ENCODE assay signal across 1 cellular context in the genomic region with DNA sequence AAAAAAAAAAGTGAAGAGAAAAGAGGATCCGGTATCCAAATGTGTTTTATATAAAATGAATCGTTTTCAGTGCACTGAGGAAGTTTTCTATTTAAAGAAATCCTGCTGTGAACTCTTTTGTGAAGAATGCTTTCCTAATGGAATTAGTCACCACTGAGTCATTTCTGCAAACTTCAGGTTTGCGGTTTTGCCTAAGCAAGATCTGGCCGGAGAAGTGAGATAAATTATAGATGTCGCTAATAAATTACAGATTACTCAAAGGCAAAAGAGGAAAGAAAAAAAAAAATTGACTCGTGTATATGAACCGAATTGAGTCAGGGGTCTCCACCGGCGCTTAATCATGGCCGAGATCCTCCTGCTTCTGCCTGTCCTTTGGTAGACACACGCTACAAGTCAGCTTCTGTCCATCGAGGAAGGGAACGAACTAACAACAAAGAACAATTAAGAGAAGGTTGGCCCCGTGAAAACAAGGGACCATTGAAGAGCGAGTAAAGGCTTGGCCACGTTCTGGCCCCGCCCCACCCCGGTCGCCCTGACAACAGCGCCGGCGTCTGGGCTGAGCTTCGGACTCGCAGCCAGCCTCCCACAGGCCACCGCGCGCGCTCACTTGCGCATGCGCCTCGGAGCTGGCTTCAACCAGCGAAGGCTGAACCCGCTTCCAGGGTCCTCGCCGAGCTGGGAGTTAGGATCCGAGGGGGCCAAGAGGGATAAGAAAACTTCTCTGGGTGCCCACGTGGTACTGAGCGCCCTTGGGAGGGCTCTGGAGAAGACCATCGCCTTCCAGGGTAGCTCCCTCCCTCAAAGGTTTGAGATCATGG.
TF ChIP-seq lines count a peak whose summit lies in the region.

No MANE protein-coding gene starts in this region.

TF ChIP-seq in K562, 482 proteins besides CTCF, POLR2A, EP300 and RAD21 (continued from another document and continues in another):
- TF ChIP-seq, protein P1, sequence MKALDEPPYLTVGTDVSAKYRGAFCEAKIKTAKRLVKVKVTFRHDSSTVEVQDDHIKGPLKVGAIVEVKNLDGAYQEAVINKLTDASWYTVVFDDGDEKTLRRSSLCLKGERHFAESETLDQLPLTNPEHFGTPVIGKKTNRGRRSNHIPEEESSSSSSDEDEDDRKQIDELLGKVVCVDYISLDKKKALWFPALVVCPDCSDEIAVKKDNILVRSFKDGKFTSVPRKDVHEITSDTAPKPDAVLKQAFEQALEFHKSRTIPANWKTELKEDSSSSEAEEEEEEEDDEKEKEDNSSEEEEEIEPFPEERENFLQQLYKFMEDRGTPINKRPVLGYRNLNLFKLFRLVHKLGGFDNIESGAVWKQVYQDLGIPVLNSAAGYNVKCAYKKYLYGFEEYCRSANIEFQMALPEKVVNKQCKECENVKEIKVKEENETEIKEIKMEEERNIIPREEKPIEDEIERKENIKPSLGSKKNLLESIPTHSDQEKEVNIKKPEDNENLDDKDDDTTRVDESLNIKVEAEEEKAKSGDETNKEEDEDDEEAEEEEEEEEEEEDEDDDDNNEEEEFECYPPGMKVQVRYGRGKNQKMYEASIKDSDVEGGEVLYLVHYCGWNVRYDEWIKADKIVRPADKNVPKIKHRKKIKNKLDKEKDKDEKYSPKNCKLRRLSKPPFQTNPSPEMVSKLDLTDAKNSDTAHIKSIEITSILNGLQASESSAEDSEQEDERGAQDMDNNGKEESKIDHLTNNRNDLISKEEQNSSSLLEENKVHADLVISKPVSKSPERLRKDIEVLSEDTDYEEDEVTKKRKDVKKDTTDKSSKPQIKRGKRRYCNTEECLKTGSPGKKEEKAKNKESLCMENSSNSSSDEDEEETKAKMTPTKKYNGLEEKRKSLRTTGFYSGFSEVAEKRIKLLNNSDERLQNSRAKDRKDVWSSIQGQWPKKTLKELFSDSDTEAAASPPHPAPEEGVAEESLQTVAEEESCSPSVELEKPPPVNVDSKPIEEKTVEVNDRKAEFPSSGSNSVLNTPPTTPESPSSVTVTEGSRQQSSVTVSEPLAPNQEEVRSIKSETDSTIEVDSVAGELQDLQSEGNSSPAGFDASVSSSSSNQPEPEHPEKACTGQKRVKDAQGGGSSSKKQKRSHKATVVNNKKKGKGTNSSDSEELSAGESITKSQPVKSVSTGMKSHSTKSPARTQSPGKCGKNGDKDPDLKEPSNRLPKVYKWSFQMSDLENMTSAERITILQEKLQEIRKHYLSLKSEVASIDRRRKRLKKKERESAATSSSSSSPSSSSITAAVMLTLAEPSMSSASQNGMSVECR (CRISPR knock-in tag; IDR thresholded peaks at IDR 0.05) = 0 out of 2 replicates have a peak, but pooled peaks have one; percentile 44
- TF ChIP-seq FOXJ3 (CRISPR knock-in tag; IDR thresholded peaks at IDR 0.05) = no peak
- peak; percentile 77 for TF ChIP-seq HNRNPLL (IDR thresholded peaks at IDR 0.05; ENCODE audit: low read depth, low read length, poor library complexity, severe bottlenecking)
- TF ChIP-seq ARHGAP35 (IDR thresholded peaks at IDR 0.05; ENCODE audit: partially characterized antibody) = no peak
- no peak for TF ChIP-seq MTA2 (IDR thresholded peaks at IDR 0.05; ENCODE audit: low read depth)
- TF ChIP-seq, protein P2, sequence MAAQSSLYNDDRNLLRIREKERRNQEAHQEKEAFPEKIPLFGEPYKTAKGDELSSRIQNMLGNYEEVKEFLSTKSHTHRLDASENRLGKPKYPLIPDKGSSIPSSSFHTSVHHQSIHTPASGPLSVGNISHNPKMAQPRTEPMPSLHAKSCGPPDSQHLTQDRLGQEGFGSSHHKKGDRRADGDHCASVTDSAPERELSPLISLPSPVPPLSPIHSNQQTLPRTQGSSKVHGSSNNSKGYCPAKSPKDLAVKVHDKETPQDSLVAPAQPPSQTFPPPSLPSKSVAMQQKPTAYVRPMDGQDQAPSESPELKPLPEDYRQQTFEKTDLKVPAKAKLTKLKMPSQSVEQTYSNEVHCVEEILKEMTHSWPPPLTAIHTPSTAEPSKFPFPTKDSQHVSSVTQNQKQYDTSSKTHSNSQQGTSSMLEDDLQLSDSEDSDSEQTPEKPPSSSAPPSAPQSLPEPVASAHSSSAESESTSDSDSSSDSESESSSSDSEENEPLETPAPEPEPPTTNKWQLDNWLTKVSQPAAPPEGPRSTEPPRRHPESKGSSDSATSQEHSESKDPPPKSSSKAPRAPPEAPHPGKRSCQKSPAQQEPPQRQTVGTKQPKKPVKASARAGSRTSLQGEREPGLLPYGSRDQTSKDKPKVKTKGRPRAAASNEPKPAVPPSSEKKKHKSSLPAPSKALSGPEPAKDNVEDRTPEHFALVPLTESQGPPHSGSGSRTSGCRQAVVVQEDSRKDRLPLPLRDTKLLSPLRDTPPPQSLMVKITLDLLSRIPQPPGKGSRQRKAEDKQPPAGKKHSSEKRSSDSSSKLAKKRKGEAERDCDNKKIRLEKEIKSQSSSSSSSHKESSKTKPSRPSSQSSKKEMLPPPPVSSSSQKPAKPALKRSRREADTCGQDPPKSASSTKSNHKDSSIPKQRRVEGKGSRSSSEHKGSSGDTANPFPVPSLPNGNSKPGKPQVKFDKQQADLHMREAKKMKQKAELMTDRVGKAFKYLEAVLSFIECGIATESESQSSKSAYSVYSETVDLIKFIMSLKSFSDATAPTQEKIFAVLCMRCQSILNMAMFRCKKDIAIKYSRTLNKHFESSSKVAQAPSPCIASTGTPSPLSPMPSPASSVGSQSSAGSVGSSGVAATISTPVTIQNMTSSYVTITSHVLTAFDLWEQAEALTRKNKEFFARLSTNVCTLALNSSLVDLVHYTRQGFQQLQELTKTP (IDR thresholded peaks at IDR 0.05; ENCODE audit: low read depth in 1 of 2, partially characterized antibody in 2 of 2) = peak in 1 of 2 experiments; percentile 43
- TF ChIP-seq DACH1 (IDR thresholded peaks at IDR 0.05; ENCODE audit: partially characterized antibody) = peak; percentile 88
- TF ChIP-seq ZNF561 (CRISPR knock-in tag; conservative IDR thresholded peaks at IDR 0.05) = no peak
- no peak for TF ChIP-seq RNF2 (IDR thresholded peaks at IDR 0.05)
- no peak for TF ChIP-seq CBX8 (IDR thresholded peaks at IDR 0.05; ENCODE audit: borderline replicate concordance, extremely low read depth, low read depth, low read length, poor library complexity, severe bottlenecking)
- TF ChIP-seq STAT5A (IDR thresholded peaks at IDR 0.05; ENCODE audit: borderline replicate concordance, low read length) = 0 out of 2 replicates have a peak, but pooled peaks have one; percentile 18
- no peak for TF ChIP-seq NFIX (CRISPR knock-in tag; IDR thresholded peaks at IDR 0.05; ENCODE audit: low read depth)
- TF ChIP-seq, protein P3, sequence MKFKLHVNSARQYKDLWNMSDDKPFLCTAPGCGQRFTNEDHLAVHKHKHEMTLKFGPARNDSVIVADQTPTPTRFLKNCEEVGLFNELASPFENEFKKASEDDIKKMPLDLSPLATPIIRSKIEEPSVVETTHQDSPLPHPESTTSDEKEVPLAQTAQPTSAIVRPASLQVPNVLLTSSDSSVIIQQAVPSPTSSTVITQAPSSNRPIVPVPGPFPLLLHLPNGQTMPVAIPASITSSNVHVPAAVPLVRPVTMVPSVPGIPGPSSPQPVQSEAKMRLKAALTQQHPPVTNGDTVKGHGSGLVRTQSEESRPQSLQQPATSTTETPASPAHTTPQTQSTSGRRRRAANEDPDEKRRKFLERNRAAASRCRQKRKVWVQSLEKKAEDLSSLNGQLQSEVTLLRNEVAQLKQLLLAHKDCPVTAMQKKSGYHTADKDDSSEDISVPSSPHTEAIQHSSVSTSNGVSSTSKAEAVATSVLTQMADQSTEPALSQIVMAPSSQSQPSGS (CRISPR knock-in tag; IDR thresholded peaks at IDR 0.05) = no peak
- no peak for TF ChIP-seq ZNF121 (CRISPR knock-in tag; conservative IDR thresholded peaks at IDR 0.05)
- no peak for TF ChIP-seq HEY1 (CRISPR knock-in tag; IDR thresholded peaks at IDR 0.05; ENCODE audit: borderline replicate concordance)
- peak; percentile 95 for TF ChIP-seq JUND (IDR thresholded peaks at IDR 0.05; ENCODE audit: borderline replicate concordance, low read depth, low read length)
- peak; percentile 95 for TF ChIP-seq JUND (tag; IDR thresholded peaks at IDR 0.05; ENCODE audit: borderline replicate concordance, low read depth, low read length)
- peak; percentile 98 for TF ChIP-seq RBM22 (IDR thresholded peaks at IDR 0.05; ENCODE audit: low read depth, low read length, poor library complexity, severe bottlenecking)
- TF ChIP-seq C11orf30 (IDR thresholded peaks at IDR 0.05; ENCODE audit: low read depth) = no peak
- TF ChIP-seq ZNF830 (CRISPR knock-in tag; IDR thresholded peaks at IDR 0.05) = no peak
- TF ChIP-seq, protein P4, sequence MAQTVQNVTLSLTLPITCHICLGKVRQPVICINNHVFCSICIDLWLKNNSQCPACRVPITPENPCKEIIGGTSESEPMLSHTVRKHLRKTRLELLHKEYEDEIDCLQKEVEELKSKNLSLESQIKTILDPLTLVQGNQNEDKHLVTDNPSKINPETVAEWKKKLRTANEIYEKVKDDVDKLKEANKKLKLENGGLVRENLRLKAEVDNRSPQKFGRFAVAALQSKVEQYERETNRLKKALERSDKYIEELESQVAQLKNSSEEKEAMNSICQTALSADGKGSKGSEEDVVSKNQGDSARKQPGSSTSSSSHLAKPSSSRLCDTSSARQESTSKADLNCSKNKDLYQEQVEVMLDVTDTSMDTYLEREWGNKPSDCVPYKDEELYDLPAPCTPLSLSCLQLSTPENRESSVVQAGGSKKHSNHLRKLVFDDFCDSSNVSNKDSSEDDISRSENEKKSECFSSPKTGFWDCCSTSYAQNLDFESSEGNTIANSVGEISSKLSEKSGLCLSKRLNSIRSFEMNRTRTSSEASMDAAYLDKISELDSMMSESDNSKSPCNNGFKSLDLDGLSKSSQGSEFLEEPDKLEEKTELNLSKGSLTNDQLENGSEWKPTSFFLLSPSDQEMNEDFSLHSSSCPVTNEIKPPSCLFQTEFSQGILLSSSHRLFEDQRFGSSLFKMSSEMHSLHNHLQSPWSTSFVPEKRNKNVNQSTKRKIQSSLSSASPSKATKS (CRISPR knock-in tag; IDR thresholded peaks at IDR 0.05) = no peak
- no peak for TF ChIP-seq PRPF4 (IDR thresholded peaks at IDR 0.05; ENCODE audit: insufficient read depth, low read depth, low read length, poor library complexity, severe bottlenecking)
- TF ChIP-seq TCF7L2 (IDR thresholded peaks at IDR 0.05; ENCODE audit: low read depth, low read length) = no peak
- peak; percentile 92 to 94 for TF ChIP-seq FOXK2 (conservative IDR thresholded peaks at IDR 0.05 in 1 of 2, IDR thresholded peaks at IDR 0.05 in 1 of 2; ENCODE audit: low read depth in 2 of 2)
- TF ChIP-seq MAZ (CRISPR knock-in tag; conservative IDR thresholded peaks at IDR 0.05 in 1 of 2, IDR thresholded peaks at IDR 0.05 in 1 of 2) = peak; percentile 33 to 51; a peak in 2 of 4 replicates
- TF ChIP-seq ILF3 (IDR thresholded peaks at IDR 0.05; ENCODE audit: borderline replicate concordance) = no peak
- TF ChIP-seq, protein P5, sequence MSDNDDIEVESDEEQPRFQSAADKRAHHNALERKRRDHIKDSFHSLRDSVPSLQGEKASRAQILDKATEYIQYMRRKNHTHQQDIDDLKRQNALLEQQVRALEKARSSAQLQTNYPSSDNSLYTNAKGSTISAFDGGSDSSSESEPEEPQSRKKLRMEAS (CRISPR knock-in tag; IDR thresholded peaks at IDR 0.05) = peak; percentile 65
- TF ChIP-seq MBD2 (IDR thresholded peaks at IDR 0.05; ENCODE audit: borderline replicate concordance, low read depth) = peak; percentile 29; the same call in 1 of the 2 replicates
- no peak for TF ChIP-seq ZNF239 (CRISPR knock-in tag; IDR thresholded peaks at IDR 0.05)
- TF ChIP-seq HDAC8 (tag; IDR thresholded peaks at IDR 0.05) = no peak
- TF ChIP-seq KDM5B (IDR thresholded peaks at IDR 0.05; ENCODE audit: insufficient replicate concordance, low read depth, low read length) = peak; percentile 85
- peak; percentile 89; the same call in 1 of the 2 replicates for TF ChIP-seq ESRRA (IDR thresholded peaks at IDR 0.05; ENCODE audit: borderline replicate concordance, low read depth)
- TF ChIP-seq, protein P6, sequence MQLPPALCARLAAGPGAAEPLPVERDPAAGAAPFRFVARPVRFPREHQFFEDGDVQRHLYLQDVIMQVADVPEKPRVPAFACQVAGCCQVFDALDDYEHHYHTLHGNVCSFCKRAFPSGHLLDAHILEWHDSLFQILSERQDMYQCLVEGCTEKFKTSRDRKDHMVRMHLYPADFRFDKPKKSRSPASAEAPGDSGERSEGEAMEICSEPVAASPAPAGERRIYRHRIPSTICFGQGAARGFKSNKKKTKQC (CRISPR knock-in tag; IDR thresholded peaks at IDR 0.05) = no peak
- TF ChIP-seq, protein P7, sequence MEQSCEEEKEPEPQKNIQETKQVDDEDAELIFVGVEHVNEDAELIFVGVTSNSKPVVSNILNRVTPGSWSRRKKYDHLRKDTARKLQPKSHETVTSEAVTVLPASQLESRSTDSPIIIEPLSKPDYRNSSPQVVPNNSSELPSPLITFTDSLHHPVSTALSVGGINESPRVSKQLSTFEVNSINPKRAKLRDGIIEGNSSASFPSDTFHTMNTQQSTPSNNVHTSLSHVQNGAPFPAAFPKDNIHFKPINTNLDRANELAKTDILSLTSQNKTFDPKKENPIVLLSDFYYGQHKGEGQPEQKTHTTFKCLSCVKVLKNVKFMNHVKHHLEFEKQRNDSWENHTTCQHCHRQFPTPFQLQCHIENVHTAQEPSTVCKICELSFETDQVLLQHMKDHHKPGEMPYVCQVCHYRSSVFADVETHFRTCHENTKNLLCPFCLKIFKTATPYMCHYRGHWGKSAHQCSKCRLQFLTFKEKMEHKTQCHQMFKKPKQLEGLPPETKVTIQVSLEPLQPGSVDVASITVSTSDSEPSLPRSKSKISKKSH (CRISPR knock-in tag; IDR thresholded peaks at IDR 0.05) = no peak
- TF ChIP-seq IRF2 (CRISPR knock-in tag; IDR thresholded peaks at IDR 0.05) = no peak
- TF ChIP-seq ARID2 (IDR thresholded peaks at IDR 0.05) = no peak
- TF ChIP-seq ZNF197 (CRISPR knock-in tag; IDR thresholded peaks at IDR 0.05; ENCODE audit: low read depth) = no peak
- TF ChIP-seq SIN3A (IDR thresholded peaks at IDR 0.05; ENCODE audit: borderline replicate concordance in 2 of 2, control insufficient read depth in 1 of 2, low read depth in 2 of 2, low read length in 2 of 2) = no peak
- no peak for TF ChIP-seq SMC3 (conservative IDR thresholded peaks at IDR 0.05; ENCODE audit: insufficient read depth, low read depth, low read length)
- TF ChIP-seq, protein P8, sequence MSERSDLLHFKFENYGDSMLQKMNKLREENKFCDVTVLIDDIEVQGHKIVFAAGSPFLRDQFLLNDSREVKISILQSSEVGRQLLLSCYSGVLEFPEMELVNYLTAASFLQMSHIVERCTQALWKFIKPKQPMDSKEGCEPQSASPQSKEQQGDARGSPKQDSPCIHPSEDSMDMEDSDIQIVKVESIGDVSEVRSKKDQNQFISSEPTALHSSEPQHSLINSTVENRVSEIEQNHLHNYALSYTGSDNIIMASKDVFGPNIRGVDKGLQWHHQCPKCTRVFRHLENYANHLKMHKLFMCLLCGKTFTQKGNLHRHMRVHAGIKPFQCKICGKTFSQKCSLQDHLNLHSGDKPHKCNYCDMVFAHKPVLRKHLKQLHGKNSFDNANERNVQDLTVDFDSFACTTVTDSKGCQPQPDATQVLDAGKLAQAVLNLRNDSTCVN (CRISPR knock-in tag; IDR thresholded peaks at IDR 0.05) = no peak
- TF ChIP-seq CBFA2T3 (IDR thresholded peaks at IDR 0.05) = peak; percentile 26; the same call in 1 of the 2 replicates
- no peak for TF ChIP-seq MED1 (CRISPR knock-in tag; IDR thresholded peaks at IDR 0.05; ENCODE audit: borderline replicate concordance)
- TF ChIP-seq CREBBP (IDR thresholded peaks at IDR 0.05; ENCODE audit: low read depth, low read length) = no peak
- TF ChIP-seq MCM2 (IDR thresholded peaks at IDR 0.05; ENCODE audit: low read depth) = no peak
- TF ChIP-seq CREB1 (IDR thresholded peaks at IDR 0.05) = no peak; the same call in 1 of the 2 replicates
- 0 out of 2 replicates have a peak, but pooled peaks have one; percentile 32 for TF ChIP-seq CREB1 (CRISPR knock-in tag; IDR thresholded peaks at IDR 0.05)
- TF ChIP-seq ETV1 (tag; conservative IDR thresholded peaks at IDR 0.05; ENCODE audit: low read depth) = no peak
- peak; percentile 80 for TF ChIP-seq LEF1 (IDR thresholded peaks at IDR 0.05)
- peak; percentile 96 for TF ChIP-seq BMI1 (IDR thresholded peaks at IDR 0.05; ENCODE audit: low read length)
- no peak for TF ChIP-seq BRF1 (IDR thresholded peaks at IDR 0.05; ENCODE audit: borderline replicate concordance, extremely low read depth, insufficient read length)
